In the genomic region with DNA sequence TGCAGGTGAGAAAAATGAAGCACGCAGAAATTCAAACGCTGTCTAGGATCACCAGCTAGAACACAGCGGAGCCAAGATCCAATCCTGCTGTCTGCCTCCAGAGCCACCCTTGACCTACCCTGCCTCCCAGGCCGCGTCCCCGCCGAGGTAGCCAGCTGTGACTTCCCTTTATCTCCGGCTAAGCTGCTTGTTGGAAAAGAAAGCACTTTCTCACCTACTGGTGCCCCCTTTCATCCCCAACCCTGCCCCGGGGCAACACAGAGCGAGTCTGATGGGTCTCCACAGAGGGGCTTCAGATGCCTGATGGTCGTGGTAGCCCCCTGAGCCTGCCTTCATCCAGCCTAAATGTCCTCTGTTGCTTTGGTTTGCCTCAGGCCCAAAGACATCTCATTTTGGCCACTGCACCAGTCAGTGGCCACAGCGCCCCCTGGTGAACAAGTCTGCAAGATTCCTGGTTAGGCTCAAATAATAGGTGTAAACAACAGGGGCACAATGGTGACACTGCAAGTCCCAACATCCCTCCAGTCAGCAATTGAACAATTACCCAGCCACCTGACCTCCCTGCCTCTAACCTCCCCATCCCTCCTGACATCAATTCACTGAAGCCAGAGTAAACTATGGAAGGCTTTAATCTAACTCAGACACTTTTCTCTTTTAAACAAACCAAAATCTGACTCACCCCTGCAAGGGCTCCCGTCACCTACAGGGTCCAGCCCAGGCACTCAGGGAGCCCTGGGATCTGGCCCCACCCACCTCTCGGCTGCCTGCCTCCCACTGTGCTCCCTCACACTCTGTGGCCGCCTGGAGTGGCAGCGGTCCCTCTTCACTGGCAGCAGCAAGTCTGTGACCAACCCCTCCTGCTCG, we compare ENCODE assay signal across 8 cellular contexts. TPM values are rescaled to one million over a fixed set of nuclear protein-coding genes. Genes with fewer than 3 reads are reported as not detected.
DNase-seq lines count a peak whose midpoint lies in the region; ATAC-seq and TF ChIP-seq lines count a peak whose summit lies in the region.

No MANE protein-coding gene starts in this region.

- no peaks in the 10 kb centered on the region for H3K9me3 ChIP-seq in left lung

- peak; percentile 67 to 68 for TF ChIP-seq CTCF in left lung (IDR thresholded peaks at IDR 0.05)

- H3K4me1 ChIP-seq in left lung = peaks cover 0 to 33% of the 10 kb centered on the region in 2 donors

- H3K27me3 ChIP-seq in left lung = no peaks in the 10 kb centered on the region

- ATAC-seq in GM19395 (IDR thresholded peaks at IDR 0.05; ENCODE audit: unreplicated experiment) = peak; percentile 53
- peak; percentile 82 for ATAC-seq in left lung
- no peak for ATAC-seq in HG03457 (IDR thresholded peaks at IDR 0.05; ENCODE audit: unreplicated experiment)

- DNase-seq in C1 segment of cervical spinal cord (lab: John Stamatoyannopoulos, UW) (peak in 12 of 14 donors; percentile 12 to 67 (median 46)), NCI-H1694 (lab: John Stamatoyannopoulos, UW) (peak; percentile 10), cerebellar cortex (ENCODE audit: low spot score) (peak; percentile 83), left lung (peak; percentile 71 to 82)
- DNase-seq in activated CD4-positive, CD25-positive, alpha-beta regulatory T cell treated with anti-CD3 and anti-CD28 coated beads, Interleukin-2, amount 50 U/mL, for 72 hours = peak; percentile 74
- DNase-seq in stimulated activated CD4-positive, alpha-beta T cell treated with anti-CD3 and anti-CD28 coated beads, Interleukin-4, amount 100 ng/mL, for 48 hours (ENCODE audit: low read depth in 2 of 2) = peak; percentile 58 to 74

- intact Hi-C loops in left lung (cut with DNase I) = loop anchor here in 1 of 2 donors (5.0 kb wide), 1 partner anchor 158 kb away; no protein-coding TSS in a partner anchor

- peaks cover 0 to 11% of the 10 kb centered on the region in 2 donors for H3K36me3 ChIP-seq in left lung

- H3K27ac ChIP-seq in left lung = no peak overlapping the region

- no peak overlapping the region for H3K4me3 ChIP-seq in left lung

RNA-seq across cellular contexts. Expression of a gene that starts 27.3 kb away (rescaled TPM):
- under 1 TPM in 1 of 2 donors, not detected in 1; 0.20 TPM for total RNA-seq in left lung

RNA-seq across cellular contexts. Expression of a gene that starts 51.4 kb away (rescaled TPM):
- 10 to 100 TPM; 13.9 to 18.9 TPM for total RNA-seq in left lung

Comparison
In these comparisons a context has a peak if more than half of its experiments do, and no peak if none do; other contexts are left out.
1. DNase-seq: peak in every context shown above with its lines; median percentile 83 in cerebellar cortex; 76 in left lung; 74 in activated CD4-positive, CD25-positive, alpha-beta regulatory T cell treated with anti-CD3 and anti-CD28 coated beads, Interleukin-2, amount 50 U/mL, for 72 hours; 66 in stimulated activated CD4-positive, alpha-beta T cell treated with anti-CD3 and anti-CD28 coated beads, Interleukin-4, amount 100 ng/mL, for 48 hours; 46 in C1 segment of cervical spinal cord; 10 in NCI-H1694.